ENCODE assay signal across 40 cellular contexts in genomic region chr14:101578489-101578888, GRCh38. TPM values are rescaled to one million over a fixed set of nuclear protein-coding genes. Genes with fewer than 3 reads are reported as not detected.
"Had no signal": no experiment of that assay in that cellular context is flagged by ENCODE, and none has a peak within 500 bp of the region (broad histone marks: within the 10 kb centered on the region; RNA-seq: fewer than 3 reads in every experiment).

No MANE protein-coding gene starts in this region.

- DNase-seq: activated B cell treated with CpG ODN at 0.5 μM for 24 hours; activated CD4-positive, alpha-beta memory T cell treated with anti-CD3 and anti-CD28 coated beads for 36 hours; activated CD4-positive, alpha-beta T cell treated with anti-CD3 and anti-CD28 coated beads for 4 hours; activated CD4-positive, alpha-beta T cell treated with anti-CD3 and anti-CD28 coated beads, Interleukin-2, amount 50 U/mL, for 1 hour; activated CD4-positive, CD25-positive, alpha-beta regulatory T cell treated with anti-CD3 and anti-CD28 coated beads, Interleukin-2, amount 50 U/mL, for 72 hours; activated CD8-positive, alpha-beta memory T cell treated with anti-CD3 and anti-CD28 coated beads, Interleukin-2, amount 50 U/mL, for 4 hours; activated naive CD4-positive, alpha-beta T cell treated with anti-CD3 and anti-CD28 coated beads, Interleukin-2, amount 10 ng/mL, durations not matched to agents 7 days and 5 days; activated naive CD8-positive, alpha-beta T cell treated with anti-CD3 and anti-CD28 coated beads, Interleukin-2, amount 50 U/mL, for 24 hours; activated T-cell treated with anti-CD3 and anti-CD28 coated beads for 4 hours; activated T-cell treated with anti-CD3 and anti-CD28 coated beads, Interleukin-2, amount 50 U/mL, for 4 hours; anterior cingulate cortex; IMR-90; Karpas-422; KBM-7; NCI-H1105; NCI-H1417 treated with DMSO at 0.1 percent for 48 hours; NCI-H1694; NCI-H1930; NCI-H2081 treated with DMSO at 0.1 percent for 48 hours; NCI-H226; NCI-H446 treated with DMSO at 0.1 percent for 48 hours; NCI-H524 treated with DMSO at 0.1 percent for 48 hours; NCI-H748 treated with DMSO at 0.1 percent for 48 hours; NK-92 treated with Interleukin-12 subunit alpha and Interleukin-12 subunit beta, amount 100 ng/mL, for 24 hours; PC-3; RPMI8226; SIG-M5; SW 1271; T-helper 1 cell; T-helper 2 cell; T-helper 9 cell had no signal

- H3K4me1 ChIP-seq: Peyer's patch had no signal

- H3K4me3 ChIP-seq: Peyer's patch had no signal

- H3K27ac Mint-ChIP-seq: activated B cell treated with CpG ODN at 0.5 μM for 24 hours; activated CD4-positive, alpha-beta memory T cell treated with anti-CD3 and anti-CD28 coated beads for 36 hours; activated naive CD4-positive, alpha-beta T cell treated with anti-CD3 and anti-CD28 coated beads, Interleukin-2, amount 10 ng/mL, durations not matched to agents 7 days and 5 days; activated naive CD8-positive, alpha-beta T cell; activated naive CD8-positive, alpha-beta T cell treated with anti-CD3 and anti-CD28 coated beads, Interleukin-2, amount 50 U/mL, for 24 hours; activated T-helper 1 cell treated with anti-CD3 and anti-CD28 coated beads, Interleukin-12 subunit alpha, Interleukin-12 subunit beta, Interleukin-2, Interleukin-4 antibody, amounts not matched to agents 30 ng/mL and 10 ng/mL and 1 ng/mL, durations not matched to agents 14 hours and 24 hours and 36 hours; brain had no signal

- H3K9me3 Mint-ChIP-seq: activated B cell treated with CpG ODN at 0.5 μM for 24 hours; activated CD4-positive, alpha-beta memory T cell treated with anti-CD3 and anti-CD28 coated beads for 36 hours; activated naive CD4-positive, alpha-beta T cell treated with anti-CD3 and anti-CD28 coated beads, Interleukin-2, amount 10 ng/mL, durations not matched to agents 7 days and 5 days; activated naive CD8-positive, alpha-beta T cell treated with anti-CD3 and anti-CD28 coated beads, Interleukin-2, amount 50 U/mL, for 24 hours; activated T-cell treated with anti-CD3 and anti-CD28 coated beads, Interleukin-2, amount 50 U/mL, for 4 hours; activated T-helper 1 cell treated with anti-CD3 and anti-CD28 coated beads, Interleukin-12 subunit alpha, Interleukin-12 subunit beta, Interleukin-2, Interleukin-4 antibody, amounts not matched to agents 30 ng/mL and 10 ng/mL and 1 ng/mL, durations not matched to agents 14 hours and 24 hours and 36 hours had no signal

- H3K9me3 ChIP-seq: Peyer's patch had no signal

- H3K27me3 ChIP-seq: Peyer's patch had no signal

- H3K36me3 Mint-ChIP-seq: activated CD4-positive, alpha-beta memory T cell treated with anti-CD3 and anti-CD28 coated beads for 36 hours; activated naive CD4-positive, alpha-beta T cell treated with anti-CD3 and anti-CD28 coated beads, Interleukin-2, amount 10 ng/mL, durations not matched to agents 7 days and 5 days; activated naive CD8-positive, alpha-beta T cell; brain had no signal

- H3K27me3 Mint-ChIP-seq: activated naive CD8-positive, alpha-beta T cell had no signal

- H3K36me3 ChIP-seq: Peyer's patch had no signal

- H3K4me1 Mint-ChIP-seq: activated B cell treated with CpG ODN at 0.5 μM for 24 hours; activated naive CD4-positive, alpha-beta T cell treated with anti-CD3 and anti-CD28 coated beads, Interleukin-2, amount 10 ng/mL, durations not matched to agents 7 days and 5 days; activated naive CD8-positive, alpha-beta T cell treated with anti-CD3 and anti-CD28 coated beads, Interleukin-2, amount 50 U/mL, for 24 hours; brain had no signal

- ATAC-seq: activated naive CD8-positive, alpha-beta T cell treated with anti-CD3 and anti-CD28 coated beads, Interleukin-2, amount 50 U/mL, for 24 hours; activated T-cell treated with anti-CD3 and anti-CD28 coated beads, Interleukin-2, amount 50 U/mL, for 4 hours; PC-3; Right ventricle myocardium inferior had no signal

- H3K4me3 Mint-ChIP-seq: activated B cell treated with CpG ODN at 0.5 μM for 24 hours; activated CD4-positive, alpha-beta memory T cell treated with anti-CD3 and anti-CD28 coated beads for 36 hours; activated naive CD4-positive, alpha-beta T cell treated with anti-CD3 and anti-CD28 coated beads, Interleukin-2, amount 10 ng/mL, durations not matched to agents 7 days and 5 days; activated naive CD8-positive, alpha-beta T cell; activated naive CD8-positive, alpha-beta T cell treated with anti-CD3 and anti-CD28 coated beads, Interleukin-2, amount 50 U/mL, for 24 hours; activated T-cell treated with anti-CD3 and anti-CD28 coated beads, Interleukin-2, amount 50 U/mL, for 4 hours; activated T-helper 1 cell treated with anti-CD3 and anti-CD28 coated beads, Interleukin-12 subunit alpha, Interleukin-12 subunit beta, Interleukin-2, Interleukin-4 antibody, amounts not matched to agents 30 ng/mL and 10 ng/mL and 1 ng/mL, durations not matched to agents 14 hours and 24 hours and 36 hours; brain had no signal

- H3K27ac ChIP-seq: Peyer's patch, VCaP had no signal

RNA-seq across cellular contexts. Expression of gene DIO3, which starts 17.2 kb away (rescaled TPM):
- total RNA-seq: activated B cell treated with CpG ODN at 0.5 μM for 24 hours; activated CD4-positive, alpha-beta memory T cell treated with anti-CD3 and anti-CD28 coated beads for 36 hours; activated T-cell treated with anti-CD3 and anti-CD28 coated beads, Interleukin-2, amount 50 U/mL, for 4 hours; activated T-helper 1 cell treated with anti-CD3 and anti-CD28 coated beads, Interleukin-12 subunit alpha, Interleukin-12 subunit beta, Interleukin-2, Interleukin-4 antibody, amounts not matched to agents 30 ng/mL and 10 ng/mL and 1 ng/mL, durations not matched to agents 14 hours and 24 hours and 36 hours; bronchial epithelial cell; IMR-90; MCF 10A; SK-MEL-5 had no signal
- polyA plus RNA-seq: IMR-90 had no signal
